14 cellular contexts compared by ENCODE assay signal in the genomic region with DNA sequence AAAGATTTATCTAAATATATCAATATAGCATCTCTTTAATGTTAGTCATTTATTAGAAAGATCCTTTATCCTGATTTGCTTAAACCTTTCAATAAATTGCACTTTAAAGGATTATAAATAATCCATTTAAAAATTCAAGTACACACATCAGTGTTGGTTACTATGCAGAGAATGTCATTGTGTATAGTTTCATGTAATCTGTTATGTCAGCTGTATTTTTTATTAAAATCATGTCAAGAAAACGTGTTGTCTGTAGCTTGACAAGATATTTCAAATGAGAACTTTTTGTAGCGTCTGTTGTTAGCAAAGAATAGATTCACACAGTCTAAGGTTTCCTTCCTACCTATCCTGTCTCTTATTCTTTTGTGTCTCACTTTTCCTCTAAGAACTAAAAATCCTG.
"Had no signal": no experiment of that assay in that cellular context is flagged by ENCODE, and none has a peak within 500 bp of the region (broad histone marks: within the 10 kb centered on the region; RNA-seq: fewer than 3 reads in every experiment).

No MANE protein-coding gene starts in this region.

- H3K27ac ChIP-seq: left lung had no signal

- H3K9me3 Mint-ChIP-seq: activated naive CD8-positive, alpha-beta T cell treated with anti-CD3 and anti-CD28 coated beads, Interleukin-2, amount 10 ng/mL, durations not matched to agents 7 days and 5 days; activated T-cell treated with anti-CD3 and anti-CD28 coated beads, Interleukin-2, amount 50 U/mL, for 4 hours; naive thymus-derived CD8-positive, alpha-beta T cell had no signal

- H3K27me3 ChIP-seq: left lung had no signal

- ATAC-seq: activated T-cell treated with anti-CD3 and anti-CD28 coated beads, Interleukin-2, amount 50 U/mL, for 4 hours; esophagus mucosa; left lung; naive thymus-derived CD8-positive, alpha-beta T cell had no signal

- H3K27ac Mint-ChIP-seq: activated naive CD8-positive, alpha-beta T cell treated with anti-CD3 and anti-CD28 coated beads, Interleukin-2, amount 10 ng/mL, durations not matched to agents 7 days and 5 days had no signal

- H3K4me3 ChIP-seq: left lung had no signal

- H3K4me3 Mint-ChIP-seq: activated naive CD8-positive, alpha-beta T cell treated with anti-CD3 and anti-CD28 coated beads, Interleukin-2, amount 10 ng/mL, durations not matched to agents 7 days and 5 days; activated T-cell treated with anti-CD3 and anti-CD28 coated beads, Interleukin-2, amount 50 U/mL, for 4 hours; naive thymus-derived CD8-positive, alpha-beta T cell had no signal

- H3K27me3 Mint-ChIP-seq: activated naive CD8-positive, alpha-beta T cell treated with anti-CD3 and anti-CD28 coated beads, Interleukin-2, amount 10 ng/mL, durations not matched to agents 7 days and 5 days; naive thymus-derived CD8-positive, alpha-beta T cell had no signal

- H3K9me3 ChIP-seq: left lung had no signal

- DNase-seq: activated CD4-positive, alpha-beta T cell treated with anti-CD3 and anti-CD28 coated beads for 4 hours; activated effector memory CD4-positive, alpha-beta T cell treated with anti-CD3 and anti-CD28 coated beads, Interleukin-2, amount 50 U/mL, for 16 hours; activated naive CD8-positive, alpha-beta T cell treated with anti-CD3 and anti-CD28 coated beads, Interleukin-2, amount 10 ng/mL, durations not matched to agents 7 days and 5 days; activated T-cell treated with anti-CD3 and anti-CD28 coated beads, Interleukin-2, amount 50 U/mL, for 4 hours; anterior cingulate cortex; hippocampal formation; kidney; left lung; mammary epithelial cell; naive thymus-derived CD8-positive, alpha-beta T cell; stimulated activated CD4-positive, alpha-beta T cell treated with anti-CD3 and anti-CD28 coated beads, Interleukin-2, amount 100 ng/mL, for 48 hours; stimulated activated naive CD4-positive, alpha-beta T cell; T-helper 2 cell had no signal
